In the genomic region with DNA sequence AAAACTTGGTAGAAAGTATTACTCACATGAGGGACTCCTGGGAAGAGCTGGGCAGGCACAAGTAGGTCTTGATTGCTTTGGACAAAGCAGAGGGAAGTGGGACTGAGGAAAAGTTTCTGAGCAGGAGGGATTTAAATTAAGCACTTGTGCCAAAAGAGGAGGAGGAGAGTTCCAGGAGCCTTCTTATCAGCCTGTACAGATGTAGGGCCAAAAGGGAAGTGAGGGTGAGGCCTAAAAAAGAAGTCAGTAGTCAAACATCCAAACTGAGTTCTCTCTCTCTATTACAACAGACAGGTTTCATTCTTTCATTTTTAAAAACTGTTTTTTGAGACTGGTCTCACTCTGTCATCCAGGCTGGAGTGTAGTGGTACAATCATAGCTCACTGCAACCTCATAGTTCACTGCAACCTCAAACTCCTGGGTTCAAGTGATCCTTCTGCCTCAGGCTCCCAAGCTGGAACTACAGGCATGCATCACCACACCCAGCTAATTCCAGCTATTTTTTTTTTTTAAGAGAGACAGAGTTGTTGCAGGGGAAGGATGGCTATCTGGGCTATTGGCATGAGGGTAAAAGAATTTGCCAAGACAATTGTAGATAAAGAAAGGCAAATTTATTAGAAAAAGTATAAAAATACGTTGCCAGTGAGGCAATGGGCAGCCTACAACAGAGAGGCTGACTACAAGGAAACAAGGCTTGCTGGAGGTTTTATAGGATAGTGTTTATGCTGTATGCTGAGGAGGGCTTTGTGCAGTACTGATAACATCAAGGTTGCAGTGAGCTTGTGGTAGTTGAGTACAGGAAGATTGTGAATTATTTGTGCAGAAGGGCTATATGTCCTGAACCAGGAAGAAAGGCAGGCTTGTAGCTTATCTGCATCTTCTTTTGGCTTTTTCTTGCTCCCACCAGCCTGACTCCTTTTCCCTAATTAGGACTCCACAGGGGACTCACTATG, we compare ENCODE assay signal across 1 cellular context.
TF ChIP-seq lines count a peak whose summit lies in the region.

No MANE protein-coding gene starts in this region.

TF ChIP-seq in K562, 482 proteins besides CTCF, POLR2A, EP300 and RAD21 (continued from another document and continues in another):
- TF ChIP-seq, protein P1, sequence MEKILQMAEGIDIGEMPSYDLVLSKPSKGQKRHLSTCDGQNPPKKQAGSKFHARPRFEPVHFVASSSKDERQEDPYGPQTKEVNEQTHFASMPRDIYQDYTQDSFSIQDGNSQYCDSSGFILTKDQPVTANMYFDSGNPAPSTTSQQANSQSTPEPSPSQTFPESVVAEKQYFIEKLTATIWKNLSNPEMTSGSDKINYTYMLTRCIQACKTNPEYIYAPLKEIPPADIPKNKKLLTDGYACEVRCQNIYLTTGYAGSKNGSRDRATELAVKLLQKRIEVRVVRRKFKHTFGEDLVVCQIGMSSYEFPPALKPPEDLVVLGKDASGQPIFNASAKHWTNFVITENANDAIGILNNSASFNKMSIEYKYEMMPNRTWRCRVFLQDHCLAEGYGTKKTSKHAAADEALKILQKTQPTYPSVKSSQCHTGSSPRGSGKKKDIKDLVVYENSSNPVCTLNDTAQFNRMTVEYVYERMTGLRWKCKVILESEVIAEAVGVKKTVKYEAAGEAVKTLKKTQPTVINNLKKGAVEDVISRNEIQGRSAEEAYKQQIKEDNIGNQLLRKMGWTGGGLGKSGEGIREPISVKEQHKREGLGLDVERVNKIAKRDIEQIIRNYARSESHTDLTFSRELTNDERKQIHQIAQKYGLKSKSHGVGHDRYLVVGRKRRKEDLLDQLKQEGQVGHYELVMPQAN (IDR thresholded peaks at IDR 0.05; ENCODE audit: borderline replicate concordance), result no peak
- TF ChIP-seq HDAC2 (IDR thresholded peaks at IDR 0.05), result peak; percentile 68; the same call in 1 of the 2 replicates
- TF ChIP-seq HDGF (IDR thresholded peaks at IDR 0.05), result no peak
- TF ChIP-seq TEAD1 (CRISPR knock-in tag; IDR thresholded peaks at IDR 0.05), result peak; percentile 19 to 78; a peak in 1 of 4 replicates
- TF ChIP-seq, protein P2, sequence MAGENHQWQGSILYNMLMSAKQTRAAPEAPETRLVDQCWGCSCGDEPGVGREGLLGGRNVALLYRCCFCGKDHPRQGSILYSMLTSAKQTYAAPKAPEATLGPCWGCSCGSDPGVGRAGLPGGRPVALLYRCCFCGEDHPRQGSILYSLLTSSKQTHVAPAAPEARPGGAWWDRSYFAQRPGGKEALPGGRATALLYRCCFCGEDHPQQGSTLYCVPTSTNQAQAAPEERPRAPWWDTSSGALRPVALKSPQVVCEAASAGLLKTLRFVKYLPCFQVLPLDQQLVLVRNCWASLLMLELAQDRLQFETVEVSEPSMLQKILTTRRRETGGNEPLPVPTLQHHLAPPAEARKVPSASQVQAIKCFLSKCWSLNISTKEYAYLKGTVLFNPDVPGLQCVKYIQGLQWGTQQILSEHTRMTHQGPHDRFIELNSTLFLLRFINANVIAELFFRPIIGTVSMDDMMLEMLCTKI (IDR thresholded peaks at IDR 0.05; ENCODE audit: partially characterized antibody), result no peak
- no peak for TF ChIP-seq ZC3H11A (IDR thresholded peaks at IDR 0.05; ENCODE audit: low read depth, low read length)
- TF ChIP-seq ARHGAP35 (IDR thresholded peaks at IDR 0.05; ENCODE audit: partially characterized antibody), result no peak
- TF ChIP-seq PTBP1 (IDR thresholded peaks at IDR 0.05; ENCODE audit: low read depth, low read length), result no peak
- TF ChIP-seq, protein P3, sequence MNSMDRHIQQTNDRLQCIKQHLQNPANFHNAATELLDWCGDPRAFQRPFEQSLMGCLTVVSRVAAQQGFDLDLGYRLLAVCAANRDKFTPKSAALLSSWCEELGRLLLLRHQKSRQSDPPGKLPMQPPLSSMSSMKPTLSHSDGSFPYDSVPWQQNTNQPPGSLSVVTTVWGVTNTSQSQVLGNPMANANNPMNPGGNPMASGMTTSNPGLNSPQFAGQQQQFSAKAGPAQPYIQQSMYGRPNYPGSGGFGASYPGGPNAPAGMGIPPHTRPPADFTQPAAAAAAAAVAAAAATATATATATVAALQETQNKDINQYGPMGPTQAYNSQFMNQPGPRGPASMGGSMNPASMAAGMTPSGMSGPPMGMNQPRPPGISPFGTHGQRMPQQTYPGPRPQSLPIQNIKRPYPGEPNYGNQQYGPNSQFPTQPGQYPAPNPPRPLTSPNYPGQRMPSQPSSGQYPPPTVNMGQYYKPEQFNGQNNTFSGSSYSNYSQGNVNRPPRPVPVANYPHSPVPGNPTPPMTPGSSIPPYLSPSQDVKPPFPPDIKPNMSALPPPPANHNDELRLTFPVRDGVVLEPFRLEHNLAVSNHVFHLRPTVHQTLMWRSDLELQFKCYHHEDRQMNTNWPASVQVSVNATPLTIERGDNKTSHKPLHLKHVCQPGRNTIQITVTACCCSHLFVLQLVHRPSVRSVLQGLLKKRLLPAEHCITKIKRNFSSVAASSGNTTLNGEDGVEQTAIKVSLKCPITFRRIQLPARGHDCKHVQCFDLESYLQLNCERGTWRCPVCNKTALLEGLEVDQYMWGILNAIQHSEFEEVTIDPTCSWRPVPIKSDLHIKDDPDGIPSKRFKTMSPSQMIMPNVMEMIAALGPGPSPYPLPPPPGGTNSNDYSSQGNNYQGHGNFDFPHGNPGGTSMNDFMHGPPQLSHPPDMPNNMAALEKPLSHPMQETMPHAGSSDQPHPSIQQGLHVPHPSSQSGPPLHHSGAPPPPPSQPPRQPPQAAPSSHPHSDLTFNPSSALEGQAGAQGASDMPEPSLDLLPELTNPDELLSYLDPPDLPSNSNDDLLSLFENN (IDR thresholded peaks at IDR 0.05; ENCODE audit: low read depth in 2 of 2, low read length in 2 of 2), result peak in 1 of 2 experiments; percentile 82; a peak in 1 of 4 replicates
- TF ChIP-seq ZNF444 (CRISPR knock-in tag; IDR thresholded peaks at IDR 0.05), result no peak
- TF ChIP-seq SMARCC2 (IDR thresholded peaks at IDR 0.05; ENCODE audit: low read depth), result peak; percentile 94
- no peak for TF ChIP-seq XRCC4 (IDR thresholded peaks at IDR 0.05; ENCODE audit: extremely low read depth, insufficient read depth, insufficient read length)
- peak; percentile 84 for TF ChIP-seq GATA2 (CRISPR knock-in tag; IDR thresholded peaks at IDR 0.05)
- no peak for TF ChIP-seq NCOA6 (IDR thresholded peaks at IDR 0.05)
- no peak for TF ChIP-seq PCBP1 (IDR thresholded peaks at IDR 0.05; ENCODE audit: low read depth, low read length, poor library complexity, severe bottlenecking)
- TF ChIP-seq, protein P4, sequence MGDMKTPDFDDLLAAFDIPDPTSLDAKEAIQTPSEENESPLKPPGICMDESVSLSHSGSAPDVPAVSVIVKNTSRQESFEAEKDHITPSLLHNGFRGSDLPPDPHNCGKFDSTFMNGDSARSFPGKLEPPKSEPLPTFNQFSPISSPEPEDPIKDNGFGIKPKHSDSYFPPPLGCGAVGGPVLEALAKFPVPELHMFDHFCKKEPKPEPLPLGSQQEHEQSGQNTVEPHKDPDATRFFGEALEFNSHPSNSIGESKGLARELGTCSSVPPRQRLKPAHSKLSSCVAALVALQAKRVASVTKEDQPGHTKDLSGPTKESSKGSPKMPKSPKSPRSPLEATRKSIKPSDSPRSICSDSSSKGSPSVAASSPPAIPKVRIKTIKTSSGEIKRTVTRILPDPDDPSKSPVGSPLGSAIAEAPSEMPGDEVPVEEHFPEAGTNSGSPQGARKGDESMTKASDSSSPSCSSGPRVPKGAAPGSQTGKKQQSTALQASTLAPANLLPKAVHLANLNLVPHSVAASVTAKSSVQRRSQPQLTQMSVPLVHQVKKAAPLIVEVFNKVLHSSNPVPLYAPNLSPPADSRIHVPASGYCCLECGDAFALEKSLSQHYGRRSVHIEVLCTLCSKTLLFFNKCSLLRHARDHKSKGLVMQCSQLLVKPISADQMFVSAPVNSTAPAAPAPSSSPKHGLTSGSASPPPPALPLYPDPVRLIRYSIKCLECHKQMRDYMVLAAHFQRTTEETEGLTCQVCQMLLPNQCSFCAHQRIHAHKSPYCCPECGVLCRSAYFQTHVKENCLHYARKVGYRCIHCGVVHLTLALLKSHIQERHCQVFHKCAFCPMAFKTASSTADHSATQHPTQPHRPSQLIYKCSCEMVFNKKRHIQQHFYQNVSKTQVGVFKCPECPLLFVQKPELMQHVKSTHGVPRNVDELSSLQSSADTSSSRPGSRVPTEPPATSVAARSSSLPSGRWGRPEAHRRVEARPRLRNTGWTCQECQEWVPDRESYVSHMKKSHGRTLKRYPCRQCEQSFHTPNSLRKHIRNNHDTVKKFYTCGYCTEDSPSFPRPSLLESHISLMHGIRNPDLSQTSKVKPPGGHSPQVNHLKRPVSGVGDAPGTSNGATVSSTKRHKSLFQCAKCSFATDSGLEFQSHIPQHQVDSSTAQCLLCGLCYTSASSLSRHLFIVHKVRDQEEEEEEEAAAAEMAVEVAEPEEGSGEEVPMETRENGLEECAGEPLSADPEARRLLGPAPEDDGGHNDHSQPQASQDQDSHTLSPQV (IDR thresholded peaks at IDR 0.05), result 0 out of 2 replicates have a peak, but pooled peaks have one; percentile 17
- 0 out of 2 replicates have a peak, but pooled peaks have one; percentile 53 for TF ChIP-seq CBX1 (IDR thresholded peaks at IDR 0.05; ENCODE audit: low read depth)
- no peak for TF ChIP-seq SMAD1 (IDR thresholded peaks at IDR 0.05; ENCODE audit: low read depth, low read length, partially characterized antibody)
- TF ChIP-seq, protein P5, sequence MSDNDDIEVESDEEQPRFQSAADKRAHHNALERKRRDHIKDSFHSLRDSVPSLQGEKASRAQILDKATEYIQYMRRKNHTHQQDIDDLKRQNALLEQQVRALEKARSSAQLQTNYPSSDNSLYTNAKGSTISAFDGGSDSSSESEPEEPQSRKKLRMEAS (CRISPR knock-in tag; IDR thresholded peaks at IDR 0.05), result no peak
- peak; percentile 75; the same call in 1 of the 2 replicates for TF ChIP-seq ZNF263 (CRISPR knock-in tag; IDR thresholded peaks at IDR 0.05; ENCODE audit: borderline replicate concordance)
- TF ChIP-seq, protein P6, sequence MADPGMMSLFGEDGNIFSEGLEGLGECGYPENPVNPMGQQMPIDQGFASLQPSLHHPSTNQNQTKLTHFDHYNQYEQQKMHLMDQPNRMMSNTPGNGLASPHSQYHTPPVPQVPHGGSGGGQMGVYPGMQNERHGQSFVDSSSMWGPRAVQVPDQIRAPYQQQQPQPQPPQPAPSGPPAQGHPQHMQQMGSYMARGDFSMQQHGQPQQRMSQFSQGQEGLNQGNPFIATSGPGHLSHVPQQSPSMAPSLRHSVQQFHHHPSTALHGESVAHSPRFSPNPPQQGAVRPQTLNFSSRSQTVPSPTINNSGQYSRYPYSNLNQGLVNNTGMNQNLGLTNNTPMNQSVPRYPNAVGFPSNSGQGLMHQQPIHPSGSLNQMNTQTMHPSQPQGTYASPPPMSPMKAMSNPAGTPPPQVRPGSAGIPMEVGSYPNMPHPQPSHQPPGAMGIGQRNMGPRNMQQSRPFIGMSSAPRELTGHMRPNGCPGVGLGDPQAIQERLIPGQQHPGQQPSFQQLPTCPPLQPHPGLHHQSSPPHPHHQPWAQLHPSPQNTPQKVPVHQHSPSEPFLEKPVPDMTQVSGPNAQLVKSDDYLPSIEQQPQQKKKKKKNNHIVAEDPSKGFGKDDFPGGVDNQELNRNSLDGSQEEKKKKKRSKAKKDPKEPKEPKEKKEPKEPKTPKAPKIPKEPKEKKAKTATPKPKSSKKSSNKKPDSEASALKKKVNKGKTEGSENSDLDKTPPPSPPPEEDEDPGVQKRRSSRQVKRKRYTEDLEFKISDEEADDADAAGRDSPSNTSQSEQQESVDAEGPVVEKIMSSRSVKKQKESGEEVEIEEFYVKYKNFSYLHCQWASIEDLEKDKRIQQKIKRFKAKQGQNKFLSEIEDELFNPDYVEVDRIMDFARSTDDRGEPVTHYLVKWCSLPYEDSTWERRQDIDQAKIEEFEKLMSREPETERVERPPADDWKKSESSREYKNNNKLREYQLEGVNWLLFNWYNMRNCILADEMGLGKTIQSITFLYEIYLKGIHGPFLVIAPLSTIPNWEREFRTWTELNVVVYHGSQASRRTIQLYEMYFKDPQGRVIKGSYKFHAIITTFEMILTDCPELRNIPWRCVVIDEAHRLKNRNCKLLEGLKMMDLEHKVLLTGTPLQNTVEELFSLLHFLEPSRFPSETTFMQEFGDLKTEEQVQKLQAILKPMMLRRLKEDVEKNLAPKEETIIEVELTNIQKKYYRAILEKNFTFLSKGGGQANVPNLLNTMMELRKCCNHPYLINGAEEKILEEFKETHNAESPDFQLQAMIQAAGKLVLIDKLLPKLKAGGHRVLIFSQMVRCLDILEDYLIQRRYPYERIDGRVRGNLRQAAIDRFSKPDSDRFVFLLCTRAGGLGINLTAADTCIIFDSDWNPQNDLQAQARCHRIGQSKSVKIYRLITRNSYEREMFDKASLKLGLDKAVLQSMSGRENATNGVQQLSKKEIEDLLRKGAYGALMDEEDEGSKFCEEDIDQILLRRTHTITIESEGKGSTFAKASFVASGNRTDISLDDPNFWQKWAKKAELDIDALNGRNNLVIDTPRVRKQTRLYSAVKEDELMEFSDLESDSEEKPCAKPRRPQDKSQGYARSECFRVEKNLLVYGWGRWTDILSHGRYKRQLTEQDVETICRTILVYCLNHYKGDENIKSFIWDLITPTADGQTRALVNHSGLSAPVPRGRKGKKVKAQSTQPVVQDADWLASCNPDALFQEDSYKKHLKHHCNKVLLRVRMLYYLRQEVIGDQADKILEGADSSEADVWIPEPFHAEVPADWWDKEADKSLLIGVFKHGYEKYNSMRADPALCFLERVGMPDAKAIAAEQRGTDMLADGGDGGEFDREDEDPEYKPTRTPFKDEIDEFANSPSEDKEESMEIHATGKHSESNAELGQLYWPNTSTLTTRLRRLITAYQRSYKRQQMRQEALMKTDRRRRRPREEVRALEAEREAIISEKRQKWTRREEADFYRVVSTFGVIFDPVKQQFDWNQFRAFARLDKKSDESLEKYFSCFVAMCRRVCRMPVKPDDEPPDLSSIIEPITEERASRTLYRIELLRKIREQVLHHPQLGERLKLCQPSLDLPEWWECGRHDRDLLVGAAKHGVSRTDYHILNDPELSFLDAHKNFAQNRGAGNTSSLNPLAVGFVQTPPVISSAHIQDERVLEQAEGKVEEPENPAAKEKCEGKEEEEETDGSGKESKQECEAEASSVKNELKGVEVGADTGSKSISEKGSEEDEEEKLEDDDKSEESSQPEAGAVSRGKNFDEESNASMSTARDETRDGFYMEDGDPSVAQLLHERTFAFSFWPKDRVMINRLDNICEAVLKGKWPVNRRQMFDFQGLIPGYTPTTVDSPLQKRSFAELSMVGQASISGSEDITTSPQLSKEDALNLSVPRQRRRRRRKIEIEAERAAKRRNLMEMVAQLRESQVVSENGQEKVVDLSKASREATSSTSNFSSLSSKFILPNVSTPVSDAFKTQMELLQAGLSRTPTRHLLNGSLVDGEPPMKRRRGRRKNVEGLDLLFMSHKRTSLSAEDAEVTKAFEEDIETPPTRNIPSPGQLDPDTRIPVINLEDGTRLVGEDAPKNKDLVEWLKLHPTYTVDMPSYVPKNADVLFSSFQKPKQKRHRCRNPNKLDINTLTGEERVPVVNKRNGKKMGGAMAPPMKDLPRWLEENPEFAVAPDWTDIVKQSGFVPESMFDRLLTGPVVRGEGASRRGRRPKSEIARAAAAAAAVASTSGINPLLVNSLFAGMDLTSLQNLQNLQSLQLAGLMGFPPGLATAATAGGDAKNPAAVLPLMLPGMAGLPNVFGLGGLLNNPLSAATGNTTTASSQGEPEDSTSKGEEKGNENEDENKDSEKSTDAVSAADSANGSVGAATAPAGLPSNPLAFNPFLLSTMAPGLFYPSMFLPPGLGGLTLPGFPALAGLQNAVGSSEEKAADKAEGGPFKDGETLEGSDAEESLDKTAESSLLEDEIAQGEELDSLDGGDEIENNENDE (IDR thresholded peaks at IDR 0.05; ENCODE audit: low read depth, low read length), result no peak
- TF ChIP-seq ZBED1 (IDR thresholded peaks at IDR 0.05), result no peak
- no peak for TF ChIP-seq TBP (optimal IDR thresholded peaks at IDR 0.05; ENCODE audit: low read depth, low read length)
